ENCODE assay signal across 1 cellular context in genomic region chr3:63921741-63922482, GRCh38.
TF ChIP-seq lines count a peak whose summit lies in the region.

No MANE protein-coding gene starts in this region.

TF ChIP-seq in GM23338, 12 proteins besides CTCF, POLR2A, EP300 and RAD21 (continued from another document):
- TF ChIP-seq REST (IDR thresholded peaks at IDR 0.05; ENCODE audit: unreplicated experiment) = no peak
- no peak for TF ChIP-seq STAT1 (IDR thresholded peaks at IDR 0.05; ENCODE audit: unreplicated experiment)
- TF ChIP-seq POLR2AphosphoS5 (IDR thresholded peaks at IDR 0.05; ENCODE audit: low read depth) = no peak
- TF ChIP-seq CREB1 (CRISPR knock-in tag; IDR thresholded peaks at IDR 0.05; ENCODE audit: low read depth) = no peak
- no peak for TF ChIP-seq ZNF331 (CRISPR knock-in tag; IDR thresholded peaks at IDR 0.05; ENCODE audit: low read depth)
- TF ChIP-seq ZNF462 (CRISPR knock-in tag; IDR thresholded peaks at IDR 0.05) = no peak
- no peak for TF ChIP-seq NANOG (IDR thresholded peaks at IDR 0.05; ENCODE audit: borderline replicate concordance)
- TF ChIP-seq EZH2 (IDR thresholded peaks at IDR 0.05; ENCODE audit: low read depth, unreplicated experiment) = no peak
